In genomic region chr1:30762152-30762930, GRCh38 we compare ENCODE assay signal across 12 cellular contexts. TPM values are rescaled to one million over a fixed set of nuclear protein-coding genes. Genes with fewer than 3 reads are reported as not detected.
DNase-seq lines count a peak whose midpoint lies in the region; ATAC-seq and TF ChIP-seq lines count a peak whose summit lies in the region.
"Had no signal": no experiment of that assay in that cellular context is flagged by ENCODE, and none has a peak within 500 bp of the region (broad histone marks: within the 10 kb centered on the region; RNA-seq: fewer than 3 reads in every experiment).

No MANE protein-coding gene starts in this region.

- no peak overlapping the region for H3K9ac ChIP-seq in trophoblast cell (ENCODE audit: low read length)

- H4K12ac ChIP-seq in trophoblast cell (ENCODE audit: low read depth, low read length) = no peak overlapping the region

- no peak overlapping the region for H4K91ac ChIP-seq in trophoblast cell (ENCODE audit: low read depth, low read length)

- peak overlapping the region; percentile 80 to 96 (median 92) for H3K27ac Mint-ChIP-seq in IgD-negative memory B cell

- H3K9me3 Mint-ChIP-seq in IgD-negative memory B cell = no peaks in the 10 kb centered on the region

- H3K4me3 ChIP-seq in GM12865 (ENCODE audit: low read depth, low read length) = peak overlapping the region; percentile 88
- no peak overlapping the region for H3K4me3 ChIP-seq in trophoblast cell (ENCODE audit: low read depth, low read length)
- no peak overlapping the region for H3K4me3 ChIP-seq in gastroesophageal sphincter

- peak; percentile 71 for DNase-seq in GM12865 (ENCODE audit: low read depth)
- peak; percentile 33 for DNase-seq in astrocyte of the hippocampus (ENCODE audit: low read depth, low spot score)
- DNase-seq in trophoblast cell = no peak
- no peak for DNase-seq in GM19238 (ENCODE audit: insufficient read length, low spot score)
- DNase-seq: activated gamma-delta T cell, HCEC 1CT, NCI-H146, NCI-H82 had no signal

- H3K4me3 Mint-ChIP-seq in IgD-negative memory B cell = peak overlapping the region; percentile 54 to 90 (median 84)

- H3K36me3 ChIP-seq in trophoblast cell (ENCODE audit: control insufficient read depth in 1 of 2, insufficient read depth in 2 of 2, low read length in 2 of 2) (no peaks in the 10 kb centered on the region), gastroesophageal sphincter (no peaks in the 10 kb centered on the region)

- H3K9me3 ChIP-seq in trophoblast cell (ENCODE audit: insufficient read depth, low read depth, low read length) (peaks cover 3% of the 10 kb centered on the region), gastroesophageal sphincter (no peaks in the 10 kb centered on the region)

- WGBS in trophoblast cell (ENCODE audit: extremely low coverage, insufficient coverage, insufficient read length) = no CpG with 5 or more reads among the region's 6 CpGs
- WGBS in gastroesophageal sphincter (ENCODE audit: low coverage in 1 of 2), 2 donors = 80% methylated on average over 1 of the region's 6 CpGs; no CpG with 5 or more reads in 1 of the 2 donors

- H3K18ac ChIP-seq in trophoblast cell (ENCODE audit: low read length) = peak overlapping the region; percentile 8

- H2BK120ac ChIP-seq in trophoblast cell (ENCODE audit: insufficient read depth, low read length, poor library complexity) = no peak overlapping the region

- H3K14ac ChIP-seq in trophoblast cell (ENCODE audit: low read length) = peak overlapping the region; percentile 9

- H2AFZ ChIP-seq in trophoblast cell (ENCODE audit: insufficient read depth, low read length, poor library complexity) = no peak overlapping the region

- H3K4me2 ChIP-seq in trophoblast cell (ENCODE audit: low read length) = no peak overlapping the region

- H3K27ac ChIP-seq in trophoblast cell (ENCODE audit: low read depth, low read length) = peak overlapping the region; percentile 13
- H3K27ac ChIP-seq in gastroesophageal sphincter = peak overlapping the region in 1 of 4 donors; percentile 14

- H3K27me3 ChIP-seq in trophoblast cell (ENCODE audit: insufficient read depth, low read length) (no peaks in the 10 kb centered on the region), gastroesophageal sphincter (no peaks in the 10 kb centered on the region)

- TF ChIP-seq POLR2A in gastroesophageal sphincter (IDR thresholded peaks at IDR 0.05) = no peak

- H2BK5ac ChIP-seq in trophoblast cell (ENCODE audit: low read depth, low read length, poor library complexity) = no peak overlapping the region

- peaks cover 26 to 27% of the 10 kb centered on the region in 2 experiments for H3K4me1 ChIP-seq in trophoblast cell (ENCODE audit: control insufficient read depth in 1 of 2, insufficient read depth in 2 of 2, low read length in 2 of 2)
- H3K4me1 ChIP-seq in gastroesophageal sphincter = peaks cover 0 to 28% (median 0%) of the 10 kb centered on the region in 3 donors

- H3K4me1 Mint-ChIP-seq in IgD-negative memory B cell = peaks cover 50 to 60% (median 52%) of the 10 kb centered on the region in 3 donors

- ATAC-seq in GM21619 (IDR thresholded peaks at IDR 0.05; ENCODE audit: unreplicated experiment) (no peak), gastroesophageal sphincter (no peak)

- no peaks in the 10 kb centered on the region for H3K27me3 Mint-ChIP-seq in IgD-negative memory B cell

- TF ChIP-seq CTCF in GM12865 (IDR thresholded peaks at IDR 0.05; ENCODE audit: insufficient read depth, low read depth, low read length, missing control alignments) (no peak), gastroesophageal sphincter (IDR thresholded peaks at IDR 0.05) (no peak)

- H3K4ac ChIP-seq in trophoblast cell (ENCODE audit: low read depth, low read length) = no peak overlapping the region

- no peaks in the 10 kb centered on the region for H3K79me2 ChIP-seq in trophoblast cell (ENCODE audit: control insufficient read depth, insufficient read depth, low read length, poor library complexity)

- H3K36me3 Mint-ChIP-seq in IgD-negative memory B cell = no peaks in the 10 kb centered on the region

- H4K8ac ChIP-seq in trophoblast cell (ENCODE audit: low read depth, low read length) = no peak overlapping the region

- peaks cover 14% of the 10 kb centered on the region for H3K79me1 ChIP-seq in trophoblast cell (ENCODE audit: low read length)

- H2AK5ac ChIP-seq in trophoblast cell (ENCODE audit: low read length) = no peak overlapping the region

- no peak overlapping the region for H2BK12ac ChIP-seq in trophoblast cell (ENCODE audit: low read length)

- TF ChIP-seq EP300 in gastroesophageal sphincter (IDR thresholded peaks at IDR 0.05) = no peak

- no peak overlapping the region for H3K23ac ChIP-seq in trophoblast cell (ENCODE audit: low read length)

RNA-seq across cellular contexts. Expression of gene LAPTM5, which starts 4.8 kb away (rescaled TPM):
- 1,002 TPM for polyA plus RNA-seq in IgD-negative memory B cell
- polyA plus RNA-seq in trophoblast cell (2013) = 0.30 and 0.33 TPM in 2 replicates
- 10 to 100 TPM in 3 of 4 donors, 1 to 10 TPM in 1; 8.9 to 75.4 (median 40.4) TPM for total RNA-seq in gastroesophageal sphincter

RNA-seq across cellular contexts. Expression of gene MATN1, which starts 39.0 kb away (rescaled TPM):
- not detected for polyA plus RNA-seq in IgD-negative memory B cell
- 0.04 and 0.10 TPM in 2 replicates for polyA plus RNA-seq in trophoblast cell (2013)
- not detected for total RNA-seq in gastroesophageal sphincter
- total RNA-seq: subcutaneous adipose tissue had no signal

Comparison
In these comparisons a context has a peak if more than half of its experiments do, and no peak if none do; other contexts are left out.
1. DNase-seq: peak in GM12865 (single experiment) and astrocyte of the hippocampus (single experiment); none in trophoblast cell (0 of 2) and GM19238 (single experiment).